Comparison of ENCODE assay signal across 8 cellular contexts in genomic region chr14:105415481-105416428, GRCh38. TPM values are rescaled to one million over a fixed set of nuclear protein-coding genes. Genes with fewer than 3 reads are reported as not detected.
A peak's percentile ranks its signal among the peaks of the same experiment; 100 is the strongest.
DNase-seq lines count a peak whose midpoint lies in the region; TF ChIP-seq lines count a peak whose summit lies in the region.

No MANE protein-coding gene starts in this region.

- H3K9me3 Mint-ChIP-seq in CD14-positive monocyte, result peaks cover 0 to 5% (median 0%) of the 10 kb centered on the region in 7 donors

- H3K9me3 ChIP-seq in MG63, result no peaks in the 10 kb centered on the region
- H3K9me3 ChIP-seq in osteoblast (ENCODE audit: low read depth, low read length), result no peaks in the 10 kb centered on the region

- peaks cover 0 to 2% of the 10 kb centered on the region in 2 donors for H3K36me3 Mint-ChIP-seq in CD14-positive monocyte

- H4K20me1 ChIP-seq in osteoblast (ENCODE audit: insufficient read depth, low read length), result peaks cover 4% of the 10 kb centered on the region

- H3K4me2 ChIP-seq in osteoblast (ENCODE audit: insufficient read depth, low read length), result peak overlapping the region; percentile 77

- TF ChIP-seq CTCF in CD14-positive monocyte (IDR thresholded peaks at IDR 0.05) (no peak), dorsolateral prefrontal cortex (IDR thresholded peaks at IDR 0.05 in 54 of 56, conservative IDR thresholded peaks at IDR 0.05 in 2 of 56; ENCODE audit: low read depth in 1 of 56, partially characterized antibody in 56 of 56) (no peak), osteoblast (IDR thresholded peaks at IDR 0.05; ENCODE audit: extremely low read depth, low read depth, low read length) (no peak)

- intact Hi-C loops in CD14-positive monocyte (cut with micrococcal nuclease), result loop anchor here in 1 of 2 donors (5.0 kb wide), 1 partner anchor 43 kb away; no protein-coding TSS in a partner anchor
- intact Hi-C loops in dorsolateral prefrontal cortex (cut with DNase I), result loop anchor here in 1 of 2 donors (2.0 to 5.0 kb wide), 2 partner anchors 17 to 57 kb away; partner anchors contain the start of genes CRIP2 and TEX22

- peak overlapping the region; percentile 49 to 79 for H3K4me3 Mint-ChIP-seq in CD14-positive monocyte

- H3K4me3 ChIP-seq in MG63 (peak overlapping the region; percentile 31), dorsolateral prefrontal cortex (peak overlapping the region; percentile 33 to 69 (median 57)), osteoblast (ENCODE audit: insufficient read depth, low read length) (peak overlapping the region; percentile 70)

- H3K27me3 Mint-ChIP-seq in CD14-positive monocyte (ENCODE audit: low read depth in 3 of 3), result peaks cover 37 to 51% (median 48%) of the 10 kb centered on the region in 3 donors

- H3K27ac ChIP-seq in dorsolateral prefrontal cortex, result peak overlapping the region in 54 of 59 donors; percentile 2 to 83 (median 68)
- H3K27ac ChIP-seq in osteoblast (ENCODE audit: low read depth, low read length), result no peak overlapping the region

- peaks cover 9% of the 10 kb centered on the region for H3K79me2 ChIP-seq in osteoblast (ENCODE audit: insufficient read depth, low read length)

- peaks cover 25% of the 10 kb centered on the region for H3K4me1 Mint-ChIP-seq in CD14-positive monocyte

- H3K36me3 ChIP-seq in MG63 (no peaks in the 10 kb centered on the region), osteoblast (ENCODE audit: insufficient read depth, low read length) (no peaks in the 10 kb centered on the region)

- H3K27me3 ChIP-seq in MG63, result no peaks in the 10 kb centered on the region
- H3K27me3 ChIP-seq in dorsolateral prefrontal cortex, result peaks cover 0 to 13% (median 0%) of the 10 kb centered on the region in 45 donors
- H3K27me3 ChIP-seq in osteoblast (ENCODE audit: insufficient read depth, low read length), result peaks cover 11% of the 10 kb centered on the region

- peaks cover 11% of the 10 kb centered on the region for H3K4me1 ChIP-seq in osteoblast (ENCODE audit: insufficient read depth, low read length)

- H2AFZ ChIP-seq in osteoblast (ENCODE audit: low read length), result no peak overlapping the region

- DNase-seq in CD14-positive monocyte (ENCODE audit: low spot score), result no peak
- no peak for DNase-seq in MG63
- no peak for DNase-seq in dorsolateral prefrontal cortex
- DNase-seq in osteoblast (ENCODE audit: insufficient read length, low spot score, missing footprints), result peak; percentile 73
- no peak for DNase-seq in NCI-H526 (lab: John Stamatoyannopoulos, UW)
- no peak for DNase-seq in Ammon's horn (ENCODE audit: low spot score)
- no peak for DNase-seq in OCI-M1 (lab: John Stamatoyannopoulos, UW)
- DNase-seq in NCI-H446 (lab: John Stamatoyannopoulos, UW), result no peak

- H3K27ac Mint-ChIP-seq in CD14-positive monocyte, result peak overlapping the region in 1 of 7 donors; percentile 57

RNA-seq across cellular contexts. Expression of gene MTA1, which starts 3.9 kb away (rescaled TPM):
- 1 to 10 TPM in 1 of 2 donors, under 1 TPM in 1; 0.91 to 2.0 TPM for polyA plus RNA-seq in CD14-positive monocyte
- total RNA-seq in MG63 (2014; rRNA removed; shearing (Covaris generic); ENCODE audit: low replicate concordance), result 20.6 and 46.5 TPM in 2 replicates
- 100 to 1,000 TPM in 85 of 120 experiments, 10 to 100 TPM in 35; 81.6 to 178 (median 109) TPM for total RNA-seq in dorsolateral prefrontal cortex
- total RNA-seq in osteoblast, result 60.4 TPM in 2 replicates

RNA-seq across cellular contexts. Expression of gene TEX22, which starts 17.4 kb away (rescaled TPM):
- under 1 TPM; 0.52 to 0.57 TPM for polyA plus RNA-seq in CD14-positive monocyte
- 0.22 and 0.63 TPM in 2 replicates for total RNA-seq in MG63 (2014; rRNA removed; shearing (Covaris generic); ENCODE audit: low replicate concordance)
- total RNA-seq in dorsolateral prefrontal cortex (10 to 100 TPM in 1 of 120 experiments, 1 to 10 TPM in 113, under 1 TPM in 6; 0.38 to 13.1 (median 3.6) TPM), osteoblast (under 0.01 and 0.29 TPM in 2 replicates)

RNA-seq across cellular contexts. Expression of gene CRIP2, which starts 58.9 kb away (rescaled TPM):
- 1 to 10 TPM; 2.1 to 3.3 TPM for polyA plus RNA-seq in CD14-positive monocyte
- 129 and 270 TPM in 2 replicates for total RNA-seq in MG63 (2014; rRNA removed; shearing (Covaris generic); ENCODE audit: low replicate concordance)
- total RNA-seq in dorsolateral prefrontal cortex, result 100 to 1,000 TPM in 116 of 120 experiments, 10 to 100 TPM in 4; 67.0 to 225 (median 142) TPM
- total RNA-seq in osteoblast, result 31.5 and 43.8 TPM in 2 replicates
